In the genomic region with DNA sequence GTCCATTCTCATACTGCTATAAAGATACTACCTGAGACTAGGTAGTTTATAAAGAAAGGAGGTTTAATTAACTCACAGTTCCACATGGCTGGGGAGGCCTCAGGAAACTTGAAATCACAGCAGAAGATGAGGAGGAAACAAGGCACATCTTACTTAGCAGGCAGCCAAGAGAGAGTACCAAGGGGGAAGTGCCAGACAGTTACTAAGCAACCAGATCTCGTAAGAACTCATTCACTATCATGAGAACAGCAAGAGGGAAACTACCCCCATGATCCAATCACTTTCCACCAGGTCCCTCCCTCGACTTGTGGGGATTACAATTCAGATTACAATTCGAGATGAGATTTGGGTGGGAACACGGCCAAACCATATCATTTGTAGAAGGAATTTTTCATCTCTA, we compare ENCODE assay signal across 1 cellular context.
TF ChIP-seq lines count a peak whose summit lies in the region.

No MANE protein-coding gene starts in this region.

TF ChIP-seq in GM23338, 12 proteins besides CTCF, POLR2A, EP300 and RAD21 (continued from another document):
- TF ChIP-seq, protein P1, sequence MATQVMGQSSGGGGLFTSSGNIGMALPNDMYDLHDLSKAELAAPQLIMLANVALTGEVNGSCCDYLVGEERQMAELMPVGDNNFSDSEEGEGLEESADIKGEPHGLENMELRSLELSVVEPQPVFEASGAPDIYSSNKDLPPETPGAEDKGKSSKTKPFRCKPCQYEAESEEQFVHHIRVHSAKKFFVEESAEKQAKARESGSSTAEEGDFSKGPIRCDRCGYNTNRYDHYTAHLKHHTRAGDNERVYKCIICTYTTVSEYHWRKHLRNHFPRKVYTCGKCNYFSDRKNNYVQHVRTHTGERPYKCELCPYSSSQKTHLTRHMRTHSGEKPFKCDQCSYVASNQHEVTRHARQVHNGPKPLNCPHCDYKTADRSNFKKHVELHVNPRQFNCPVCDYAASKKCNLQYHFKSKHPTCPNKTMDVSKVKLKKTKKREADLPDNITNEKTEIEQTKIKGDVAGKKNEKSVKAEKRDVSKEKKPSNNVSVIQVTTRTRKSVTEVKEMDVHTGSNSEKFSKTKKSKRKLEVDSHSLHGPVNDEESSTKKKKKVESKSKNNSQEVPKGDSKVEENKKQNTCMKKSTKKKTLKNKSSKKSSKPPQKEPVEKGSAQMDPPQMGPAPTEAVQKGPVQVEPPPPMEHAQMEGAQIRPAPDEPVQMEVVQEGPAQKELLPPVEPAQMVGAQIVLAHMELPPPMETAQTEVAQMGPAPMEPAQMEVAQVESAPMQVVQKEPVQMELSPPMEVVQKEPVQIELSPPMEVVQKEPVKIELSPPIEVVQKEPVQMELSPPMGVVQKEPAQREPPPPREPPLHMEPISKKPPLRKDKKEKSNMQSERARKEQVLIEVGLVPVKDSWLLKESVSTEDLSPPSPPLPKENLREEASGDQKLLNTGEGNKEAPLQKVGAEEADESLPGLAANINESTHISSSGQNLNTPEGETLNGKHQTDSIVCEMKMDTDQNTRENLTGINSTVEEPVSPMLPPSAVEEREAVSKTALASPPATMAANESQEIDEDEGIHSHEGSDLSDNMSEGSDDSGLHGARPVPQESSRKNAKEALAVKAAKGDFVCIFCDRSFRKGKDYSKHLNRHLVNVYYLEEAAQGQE (IDR thresholded peaks at IDR 0.05; ENCODE audit: unreplicated experiment), result no peak
- TF ChIP-seq EZH2phosphoT487 (IDR thresholded peaks at IDR 0.05; ENCODE audit: unreplicated experiment), result no peak
- TF ChIP-seq, protein P2, sequence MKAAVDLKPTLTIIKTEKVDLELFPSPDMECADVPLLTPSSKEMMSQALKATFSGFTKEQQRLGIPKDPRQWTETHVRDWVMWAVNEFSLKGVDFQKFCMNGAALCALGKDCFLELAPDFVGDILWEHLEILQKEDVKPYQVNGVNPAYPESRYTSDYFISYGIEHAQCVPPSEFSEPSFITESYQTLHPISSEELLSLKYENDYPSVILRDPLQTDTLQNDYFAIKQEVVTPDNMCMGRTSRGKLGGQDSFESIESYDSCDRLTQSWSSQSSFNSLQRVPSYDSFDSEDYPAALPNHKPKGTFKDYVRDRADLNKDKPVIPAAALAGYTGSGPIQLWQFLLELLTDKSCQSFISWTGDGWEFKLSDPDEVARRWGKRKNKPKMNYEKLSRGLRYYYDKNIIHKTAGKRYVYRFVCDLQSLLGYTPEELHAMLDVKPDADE (IDR thresholded peaks at IDR 0.05), result no peak
- no peak for TF ChIP-seq POLR2AphosphoS5 (IDR thresholded peaks at IDR 0.05; ENCODE audit: low read depth)
- TF ChIP-seq STAT1 (IDR thresholded peaks at IDR 0.05; ENCODE audit: unreplicated experiment), result no peak
